Comparison of ENCODE assay signal across 1 cellular context in the genomic region with DNA sequence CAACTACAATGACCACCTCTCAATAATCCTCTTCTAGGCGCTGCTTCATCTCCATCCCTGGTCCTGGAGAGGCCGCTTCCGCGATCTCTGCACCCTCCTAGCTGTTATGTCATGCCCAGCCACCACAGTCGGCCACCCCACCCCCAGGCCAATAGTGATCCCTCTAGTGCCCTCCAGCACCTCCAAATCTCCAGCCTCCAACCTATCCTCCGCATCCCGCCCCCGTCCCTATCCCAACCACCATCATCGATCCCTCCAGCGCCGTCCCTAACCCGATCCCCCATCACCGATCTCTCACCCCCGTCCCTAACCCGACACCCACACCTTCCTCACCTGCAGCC.
TF ChIP-seq lines count a peak whose summit lies in the region.

No MANE protein-coding gene starts in this region.

TF ChIP-seq in HEK293, 187 proteins besides CTCF, POLR2A, EP300 and RAD21 (continued from another document and continues in another):
- TF ChIP-seq PATZ1 (tag by site-specific recombination; IDR thresholded peaks at IDR 0.05) = no peak; the same call in 1 of the 2 replicates
- TF ChIP-seq ZNF747 (tag by site-specific recombination; IDR thresholded peaks at IDR 0.05) = no peak
- TF ChIP-seq, protein P1, sequence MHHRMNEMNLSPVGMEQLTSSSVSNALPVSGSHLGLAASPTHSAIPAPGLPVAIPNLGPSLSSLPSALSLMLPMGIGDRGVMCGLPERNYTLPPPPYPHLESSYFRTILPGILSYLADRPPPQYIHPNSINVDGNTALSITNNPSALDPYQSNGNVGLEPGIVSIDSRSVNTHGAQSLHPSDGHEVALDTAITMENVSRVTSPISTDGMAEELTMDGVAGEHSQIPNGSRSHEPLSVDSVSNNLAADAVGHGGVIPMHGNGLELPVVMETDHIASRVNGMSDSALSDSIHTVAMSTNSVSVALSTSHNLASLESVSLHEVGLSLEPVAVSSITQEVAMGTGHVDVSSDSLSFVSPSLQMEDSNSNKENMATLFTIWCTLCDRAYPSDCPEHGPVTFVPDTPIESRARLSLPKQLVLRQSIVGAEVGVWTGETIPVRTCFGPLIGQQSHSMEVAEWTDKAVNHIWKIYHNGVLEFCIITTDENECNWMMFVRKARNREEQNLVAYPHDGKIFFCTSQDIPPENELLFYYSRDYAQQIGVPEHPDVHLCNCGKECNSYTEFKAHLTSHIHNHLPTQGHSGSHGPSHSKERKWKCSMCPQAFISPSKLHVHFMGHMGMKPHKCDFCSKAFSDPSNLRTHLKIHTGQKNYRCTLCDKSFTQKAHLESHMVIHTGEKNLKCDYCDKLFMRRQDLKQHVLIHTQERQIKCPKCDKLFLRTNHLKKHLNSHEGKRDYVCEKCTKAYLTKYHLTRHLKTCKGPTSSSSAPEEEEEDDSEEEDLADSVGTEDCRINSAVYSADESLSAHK (tag by site-specific recombination; IDR thresholded peaks at IDR 0.05) = no peak
- no peak for TF ChIP-seq ZNF558 (tag by site-specific recombination; IDR thresholded peaks at IDR 0.05)
- no peak for TF ChIP-seq ZNF266 (tag by site-specific recombination; IDR thresholded peaks at IDR 0.05; ENCODE audit: low read depth)
- no peak for TF ChIP-seq ZNF776 (tag by site-specific recombination; IDR thresholded peaks at IDR 0.05; ENCODE audit: borderline replicate concordance)
- 0 out of 2 replicates have a peak, but pooled peaks have one; percentile 10 for TF ChIP-seq ZBTB21 (tag by site-specific recombination; IDR thresholded peaks at IDR 0.05)
- TF ChIP-seq SALL2 (tag by site-specific recombination; IDR thresholded peaks at IDR 0.05; ENCODE audit: borderline replicate concordance) = no peak
- TF ChIP-seq GLI2 (tag by site-specific recombination; IDR thresholded peaks at IDR 0.05; ENCODE audit: borderline replicate concordance, low read depth) = no peak
- no peak for TF ChIP-seq ZSCAN23 (tag by site-specific recombination; IDR thresholded peaks at IDR 0.05)
- TF ChIP-seq, protein P2, sequence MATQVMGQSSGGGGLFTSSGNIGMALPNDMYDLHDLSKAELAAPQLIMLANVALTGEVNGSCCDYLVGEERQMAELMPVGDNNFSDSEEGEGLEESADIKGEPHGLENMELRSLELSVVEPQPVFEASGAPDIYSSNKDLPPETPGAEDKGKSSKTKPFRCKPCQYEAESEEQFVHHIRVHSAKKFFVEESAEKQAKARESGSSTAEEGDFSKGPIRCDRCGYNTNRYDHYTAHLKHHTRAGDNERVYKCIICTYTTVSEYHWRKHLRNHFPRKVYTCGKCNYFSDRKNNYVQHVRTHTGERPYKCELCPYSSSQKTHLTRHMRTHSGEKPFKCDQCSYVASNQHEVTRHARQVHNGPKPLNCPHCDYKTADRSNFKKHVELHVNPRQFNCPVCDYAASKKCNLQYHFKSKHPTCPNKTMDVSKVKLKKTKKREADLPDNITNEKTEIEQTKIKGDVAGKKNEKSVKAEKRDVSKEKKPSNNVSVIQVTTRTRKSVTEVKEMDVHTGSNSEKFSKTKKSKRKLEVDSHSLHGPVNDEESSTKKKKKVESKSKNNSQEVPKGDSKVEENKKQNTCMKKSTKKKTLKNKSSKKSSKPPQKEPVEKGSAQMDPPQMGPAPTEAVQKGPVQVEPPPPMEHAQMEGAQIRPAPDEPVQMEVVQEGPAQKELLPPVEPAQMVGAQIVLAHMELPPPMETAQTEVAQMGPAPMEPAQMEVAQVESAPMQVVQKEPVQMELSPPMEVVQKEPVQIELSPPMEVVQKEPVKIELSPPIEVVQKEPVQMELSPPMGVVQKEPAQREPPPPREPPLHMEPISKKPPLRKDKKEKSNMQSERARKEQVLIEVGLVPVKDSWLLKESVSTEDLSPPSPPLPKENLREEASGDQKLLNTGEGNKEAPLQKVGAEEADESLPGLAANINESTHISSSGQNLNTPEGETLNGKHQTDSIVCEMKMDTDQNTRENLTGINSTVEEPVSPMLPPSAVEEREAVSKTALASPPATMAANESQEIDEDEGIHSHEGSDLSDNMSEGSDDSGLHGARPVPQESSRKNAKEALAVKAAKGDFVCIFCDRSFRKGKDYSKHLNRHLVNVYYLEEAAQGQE (tag by site-specific recombination; IDR thresholded peaks at IDR 0.05) = peak; percentile 28; the same call in 1 of the 2 replicates
- no peak for TF ChIP-seq TCF7L2 (IDR thresholded peaks at IDR 0.05; ENCODE audit: borderline replicate concordance, low read depth, low read length)
- TF ChIP-seq ZSCAN18 (tag by site-specific recombination; IDR thresholded peaks at IDR 0.05) = no peak
- peak; percentile 96 for TF ChIP-seq ZBTB48 (tag by site-specific recombination; IDR thresholded peaks at IDR 0.05)
- TF ChIP-seq ZBTB8A (tag by site-specific recombination; IDR thresholded peaks at IDR 0.05) = no peak
- TF ChIP-seq ZFP69B (tag by site-specific recombination; IDR thresholded peaks at IDR 0.05) = no peak
- TF ChIP-seq, protein P3, sequence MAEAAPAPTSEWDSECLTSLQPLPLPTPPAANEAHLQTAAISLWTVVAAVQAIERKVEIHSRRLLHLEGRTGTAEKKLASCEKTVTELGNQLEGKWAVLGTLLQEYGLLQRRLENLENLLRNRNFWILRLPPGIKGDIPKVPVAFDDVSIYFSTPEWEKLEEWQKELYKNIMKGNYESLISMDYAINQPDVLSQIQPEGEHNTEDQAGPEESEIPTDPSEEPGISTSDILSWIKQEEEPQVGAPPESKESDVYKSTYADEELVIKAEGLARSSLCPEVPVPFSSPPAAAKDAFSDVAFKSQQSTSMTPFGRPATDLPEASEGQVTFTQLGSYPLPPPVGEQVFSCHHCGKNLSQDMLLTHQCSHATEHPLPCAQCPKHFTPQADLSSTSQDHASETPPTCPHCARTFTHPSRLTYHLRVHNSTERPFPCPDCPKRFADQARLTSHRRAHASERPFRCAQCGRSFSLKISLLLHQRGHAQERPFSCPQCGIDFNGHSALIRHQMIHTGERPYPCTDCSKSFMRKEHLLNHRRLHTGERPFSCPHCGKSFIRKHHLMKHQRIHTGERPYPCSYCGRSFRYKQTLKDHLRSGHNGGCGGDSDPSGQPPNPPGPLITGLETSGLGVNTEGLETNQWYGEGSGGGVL (tag by site-specific recombination; IDR thresholded peaks at IDR 0.05) = peak; percentile 51
- TF ChIP-seq PRDM1 (tag by site-specific recombination; IDR thresholded peaks at IDR 0.05) = no peak
- TF ChIP-seq ZSCAN4 (tag by site-specific recombination; IDR thresholded peaks at IDR 0.05) = no peak
- TF ChIP-seq HOXA7 (CRISPR knock-in tag; IDR thresholded peaks at IDR 0.05; ENCODE audit: borderline replicate concordance) = no peak
- TF ChIP-seq ZSCAN16 (tag by site-specific recombination; IDR thresholded peaks at IDR 0.05) = no peak
- no peak; the same call in 1 of the 2 replicates for TF ChIP-seq ZBTB6 (tag by site-specific recombination; IDR thresholded peaks at IDR 0.05)
- TF ChIP-seq ZNF654 (tag by site-specific recombination; IDR thresholded peaks at IDR 0.05; ENCODE audit: low read depth) = no peak
- peak; percentile 48; the same call in 1 of the 2 replicates for TF ChIP-seq ZFP37 (tag by site-specific recombination; IDR thresholded peaks at IDR 0.05)
- no peak for TF ChIP-seq ZNF837 (tag by site-specific recombination; IDR thresholded peaks at IDR 0.05)
- no peak for TF ChIP-seq HOXC10 (CRISPR knock-in tag; IDR thresholded peaks at IDR 0.05)
- TF ChIP-seq ZNF621 (tag by site-specific recombination; IDR thresholded peaks at IDR 0.05) = no peak
- peak; percentile 84 for TF ChIP-seq ZNF600 (tag by site-specific recombination; IDR thresholded peaks at IDR 0.05)
- no peak; the same call in 1 of the 2 replicates for TF ChIP-seq ZNF645 (tag by site-specific recombination; IDR thresholded peaks at IDR 0.05)
- no peak for TF ChIP-seq ZNF571 (tag by site-specific recombination; IDR thresholded peaks at IDR 0.05)
- TF ChIP-seq ZNF529 (tag by site-specific recombination; IDR thresholded peaks at IDR 0.05; ENCODE audit: insufficient replicate concordance) = no peak
- no peak for TF ChIP-seq MEIS1 (CRISPR knock-in tag; IDR thresholded peaks at IDR 0.05; ENCODE audit: borderline replicate concordance)
- TF ChIP-seq ATF2 (tag by site-specific recombination; IDR thresholded peaks at IDR 0.05; ENCODE audit: low read depth) = no peak
- TF ChIP-seq KLF17 (tag by site-specific recombination; IDR thresholded peaks at IDR 0.05) = no peak
- peak; percentile 37; the same call in 1 of the 2 replicates for TF ChIP-seq KLF16 (tag by site-specific recombination; IDR thresholded peaks at IDR 0.05)
- no peak for TF ChIP-seq ZSCAN5A (tag by site-specific recombination; IDR thresholded peaks at IDR 0.05)
- no peak for TF ChIP-seq ZNF658 (tag by site-specific recombination; IDR thresholded peaks at IDR 0.05)
- no peak for TF ChIP-seq ZNF530 (tag by site-specific recombination; IDR thresholded peaks at IDR 0.05; ENCODE audit: low read depth)
- no peak for TF ChIP-seq SCRT2 (tag by site-specific recombination; IDR thresholded peaks at IDR 0.05)
- no peak; the same call in 1 of the 2 replicates for TF ChIP-seq GLIS2 (tag by site-specific recombination; IDR thresholded peaks at IDR 0.05)
- no peak for TF ChIP-seq ZBTB7A (tag by site-specific recombination; IDR thresholded peaks at IDR 0.05; ENCODE audit: low read depth)
